Comparison of ENCODE assay signal across 23 cellular contexts in genomic region chr11:85712953-85713352, GRCh38. TPM values are rescaled to one million over a fixed set of nuclear protein-coding genes. Genes with fewer than 3 reads are reported as not detected.
"Had no signal": no experiment of that assay in that cellular context is flagged by ENCODE, and none has a peak within 500 bp of the region (broad histone marks: within the 10 kb centered on the region; RNA-seq: fewer than 3 reads in every experiment).

No MANE protein-coding gene starts in this region.

- H3K27me3 ChIP-seq: foreskin keratinocyte, neutrophil, pancreas, tibial nerve had no signal

- H3K27ac Mint-ChIP-seq: activated B cell treated with CpG ODN at 0.5 μM for 24 hours; activated CD4-positive, alpha-beta memory T cell treated with anti-CD3 and anti-CD28 coated beads for 36 hours; activated CD4-positive, alpha-beta T cell treated with anti-CD3 and anti-CD28 coated beads for 36 hours; activated naive CD8-positive, alpha-beta T cell treated with anti-CD3 and anti-CD28 coated beads for 36 hours; endodermal cell; memory B cell; nephron; stimulated activated naive CD8-positive, alpha-beta T cell treated with anti-CD3 and anti-CD28 coated beads, Interleukin-15, amount 100 ng/mL, for 72 hours; T-helper 17 cell had no signal

- H3K4me1 ChIP-seq: foreskin keratinocyte, left ventricle myocardium inferior, pancreas had no signal

- ATAC-seq: activated CD4-positive, alpha-beta T cell treated with anti-CD3 and anti-CD28 coated beads for 36 hours; foreskin keratinocyte; pancreas; psoas muscle; right cardiac atrium; stimulated activated naive CD8-positive, alpha-beta T cell treated with anti-CD3 and anti-CD28 coated beads, Interleukin-15, amount 100 ng/mL, for 72 hours; T-helper 17 cell had no signal

- H3K27ac ChIP-seq: coronary artery, foreskin keratinocyte, left ventricle myocardium inferior, neutrophil, pancreas, psoas muscle, tibial nerve had no signal

- H3K4me1 Mint-ChIP-seq: activated B cell treated with CpG ODN at 0.5 μM for 24 hours, endodermal cell, memory B cell had no signal

- H3K4me3 Mint-ChIP-seq: activated B cell treated with CpG ODN at 0.5 μM for 24 hours; activated CD4-positive, alpha-beta memory T cell treated with anti-CD3 and anti-CD28 coated beads for 36 hours; activated CD4-positive, alpha-beta T cell treated with anti-CD3 and anti-CD28 coated beads for 36 hours; activated naive CD8-positive, alpha-beta T cell treated with anti-CD3 and anti-CD28 coated beads for 36 hours; endodermal cell; memory B cell; nephron; stimulated activated naive CD8-positive, alpha-beta T cell treated with anti-CD3 and anti-CD28 coated beads, Interleukin-15, amount 100 ng/mL, for 72 hours; T-helper 17 cell had no signal

- H3K36me3 ChIP-seq: left ventricle myocardium inferior, neutrophil, pancreas had no signal

- DNase-seq: activated B cell treated with CpG ODN at 0.5 μM for 24 hours; activated CD4-positive, alpha-beta memory T cell treated with anti-CD3 and anti-CD28 coated beads for 36 hours; activated CD4-positive, alpha-beta T cell treated with anti-CD3 and anti-CD28 coated beads for 36 hours; activated naive CD4-positive, alpha-beta T cell treated with Interleukin-2 at 50 U/mL for 16 hours; activated naive CD8-positive, alpha-beta T cell treated with anti-CD3 and anti-CD28 coated beads for 36 hours; activated T-cell treated with anti-CD3 and anti-CD28 coated beads, Interleukin-2, amount 50 U/mL, for 48 hours; endodermal cell; foreskin keratinocyte; kidney; left ventricle myocardium inferior; pancreas; psoas muscle; right cardiac atrium; stimulated activated CD4-positive, alpha-beta T cell treated with anti-CD3 and anti-CD28 coated beads, Interleukin-1b, Interleukin-23, amount 100 ng/mL, for 48 hours; stimulated activated naive CD8-positive, alpha-beta T cell treated with anti-CD3 and anti-CD28 coated beads, Interleukin-15, amount 100 ng/mL, for 72 hours; T-helper 17 cell had no signal

- H3K36me3 Mint-ChIP-seq: activated CD4-positive, alpha-beta memory T cell treated with anti-CD3 and anti-CD28 coated beads for 36 hours; activated naive CD8-positive, alpha-beta T cell treated with anti-CD3 and anti-CD28 coated beads for 36 hours; memory B cell had no signal

- H3K9me3 ChIP-seq: left ventricle myocardium inferior, neutrophil, pancreas, psoas muscle, tibial nerve had no signal

- H3K9me3 Mint-ChIP-seq: activated B cell treated with CpG ODN at 0.5 μM for 24 hours; activated CD4-positive, alpha-beta memory T cell treated with anti-CD3 and anti-CD28 coated beads for 36 hours; activated naive CD8-positive, alpha-beta T cell treated with anti-CD3 and anti-CD28 coated beads for 36 hours; endodermal cell; memory B cell; nephron; stimulated activated naive CD8-positive, alpha-beta T cell treated with anti-CD3 and anti-CD28 coated beads, Interleukin-15, amount 100 ng/mL, for 72 hours had no signal

- H3K4me3 ChIP-seq: coronary artery, left ventricle myocardium inferior, pancreas, psoas muscle, tibial nerve had no signal

RNA-seq across cellular contexts. Expression of gene CCDC89, which starts 27.0 kb away (rescaled TPM):
- total RNA-seq: activated B cell treated with CpG ODN at 0.5 μM for 24 hours; activated CD4-positive, alpha-beta memory T cell treated with anti-CD3 and anti-CD28 coated beads for 36 hours; activated CD4-positive, alpha-beta T cell treated with anti-CD3 and anti-CD28 coated beads for 36 hours; activated naive CD8-positive, alpha-beta T cell treated with anti-CD3 and anti-CD28 coated beads for 36 hours; bronchial epithelial cell; endodermal cell; mononuclear cell had no signal
